Comparison of ENCODE assay signal across 1 cellular context in genomic region chr17:65558683-65559311, GRCh38.
TF ChIP-seq lines count a peak whose summit lies in the region.

No MANE protein-coding gene starts in this region.

TF ChIP-seq in K562, 482 proteins besides CTCF, POLR2A, EP300 and RAD21 (continued from another document):
- no peak for TF ChIP-seq E2F1 (CRISPR knock-in tag; IDR thresholded peaks at IDR 0.05)
- no peak for TF ChIP-seq ZNF121 (CRISPR knock-in tag; conservative IDR thresholded peaks at IDR 0.05)
- TF ChIP-seq ADNP (tag; IDR thresholded peaks at IDR 0.05) = no peak
- TF ChIP-seq ZNF57 (CRISPR knock-in tag; IDR thresholded peaks at IDR 0.05) = no peak
